1 cellular context compared by ENCODE assay signal in the genomic region with DNA sequence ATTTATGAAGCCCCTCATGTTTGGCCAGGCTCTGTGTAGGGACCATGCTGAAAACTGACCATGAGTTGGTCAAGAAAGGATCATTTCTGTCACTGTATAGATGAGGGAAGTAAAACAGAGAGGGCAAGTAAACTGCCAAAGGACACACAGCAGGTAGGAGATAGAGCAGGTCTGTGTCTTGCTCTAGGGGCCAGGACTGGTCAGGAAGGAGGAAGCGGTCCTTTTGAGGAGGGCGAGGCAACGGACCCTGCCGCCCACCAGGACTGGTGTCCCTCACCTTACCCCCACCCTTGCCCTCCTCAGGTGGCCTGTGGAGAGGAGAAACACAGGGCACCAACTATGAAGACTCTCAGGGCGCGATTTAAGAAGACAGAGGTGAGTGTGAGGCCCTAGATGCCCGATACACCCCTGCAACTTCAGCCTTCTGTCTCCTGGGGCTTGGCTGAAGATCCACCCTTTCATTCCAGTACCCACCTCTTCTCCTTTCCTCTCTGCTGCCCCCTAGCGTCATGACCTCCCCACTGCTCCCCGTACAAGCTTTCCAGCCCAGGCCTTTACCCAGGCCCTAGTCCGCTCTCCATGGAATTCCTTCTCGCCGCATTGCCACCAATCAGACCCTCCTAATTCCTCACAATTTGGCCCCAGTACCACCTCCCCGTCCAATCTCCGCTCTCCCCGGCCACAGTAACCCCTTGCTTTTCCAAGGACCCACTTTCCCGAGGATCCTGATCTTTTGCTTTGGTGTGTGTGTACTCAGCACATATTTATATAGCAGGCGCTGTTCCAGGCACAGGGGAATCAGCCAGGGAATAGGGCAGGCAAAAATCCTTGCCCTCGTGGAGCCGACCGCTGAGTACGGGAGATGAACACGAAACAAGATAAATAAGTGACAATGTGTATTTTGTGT.
TF ChIP-seq lines count a peak whose summit lies in the region.

No MANE protein-coding gene starts in this region.

TF ChIP-seq in HepG2, 621 proteins besides CTCF, POLR2A, EP300 and RAD21 (continues in another document):
- TF ChIP-seq, protein P1, sequence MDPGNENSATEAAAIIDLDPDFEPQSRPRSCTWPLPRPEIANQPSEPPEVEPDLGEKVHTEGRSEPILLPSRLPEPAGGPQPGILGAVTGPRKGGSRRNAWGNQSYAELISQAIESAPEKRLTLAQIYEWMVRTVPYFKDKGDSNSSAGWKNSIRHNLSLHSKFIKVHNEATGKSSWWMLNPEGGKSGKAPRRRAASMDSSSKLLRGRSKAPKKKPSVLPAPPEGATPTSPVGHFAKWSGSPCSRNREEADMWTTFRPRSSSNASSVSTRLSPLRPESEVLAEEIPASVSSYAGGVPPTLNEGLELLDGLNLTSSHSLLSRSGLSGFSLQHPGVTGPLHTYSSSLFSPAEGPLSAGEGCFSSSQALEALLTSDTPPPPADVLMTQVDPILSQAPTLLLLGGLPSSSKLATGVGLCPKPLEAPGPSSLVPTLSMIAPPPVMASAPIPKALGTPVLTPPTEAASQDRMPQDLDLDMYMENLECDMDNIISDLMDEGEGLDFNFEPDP (CRISPR knock-in tag; conservative IDR thresholded peaks at IDR 0.05) = 0 out of 2 replicates have a peak, but pooled peaks have one; percentile 77
- TF ChIP-seq, protein P2, sequence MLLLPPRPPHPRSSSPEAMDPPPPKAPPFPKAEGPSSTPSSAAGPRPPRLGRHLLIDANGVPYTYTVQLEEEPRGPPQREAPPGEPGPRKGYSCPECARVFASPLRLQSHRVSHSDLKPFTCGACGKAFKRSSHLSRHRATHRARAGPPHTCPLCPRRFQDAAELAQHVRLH (CRISPR knock-in tag; IDR thresholded peaks at IDR 0.05; ENCODE audit: borderline replicate concordance, low read depth) = peak; percentile 19; the same call in 1 of the 2 replicates
- TF ChIP-seq, protein P3, sequence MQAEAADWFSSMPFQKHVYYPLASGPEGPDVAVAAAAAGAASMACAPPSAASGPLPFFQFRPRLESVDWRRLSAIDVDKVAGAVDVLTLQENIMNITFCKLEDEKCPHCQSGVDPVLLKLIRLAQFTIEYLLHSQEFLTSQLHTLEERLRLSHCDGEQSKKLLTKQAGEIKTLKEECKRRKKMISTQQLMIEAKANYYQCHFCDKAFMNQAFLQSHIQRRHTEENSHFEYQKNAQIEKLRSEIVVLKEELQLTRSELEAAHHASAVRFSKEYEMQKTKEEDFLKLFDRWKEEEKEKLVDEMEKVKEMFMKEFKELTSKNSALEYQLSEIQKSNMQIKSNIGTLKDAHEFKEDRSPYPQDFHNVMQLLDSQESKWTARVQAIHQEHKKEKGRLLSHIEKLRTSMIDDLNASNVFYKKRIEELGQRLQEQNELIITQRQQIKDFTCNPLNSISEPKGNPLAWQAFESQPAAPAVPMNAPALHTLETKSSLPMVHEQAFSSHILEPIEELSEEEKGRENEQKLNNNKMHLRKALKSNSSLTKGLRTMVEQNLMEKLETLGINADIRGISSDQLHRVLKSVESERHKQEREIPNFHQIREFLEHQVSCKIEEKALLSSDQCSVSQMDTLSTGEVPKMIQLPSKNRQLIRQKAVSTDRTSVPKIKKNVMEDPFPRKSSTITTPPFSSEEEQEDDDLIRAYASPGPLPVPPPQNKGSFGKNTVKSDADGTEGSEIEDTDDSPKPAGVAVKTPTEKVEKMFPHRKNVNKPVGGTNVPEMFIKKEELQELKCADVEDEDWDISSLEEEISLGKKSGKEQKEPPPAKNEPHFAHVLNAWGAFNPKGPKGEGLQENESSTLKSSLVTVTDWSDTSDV (CRISPR knock-in tag; IDR thresholded peaks at IDR 0.05) = no peak
- no peak for TF ChIP-seq HMG20B (CRISPR knock-in tag; conservative IDR thresholded peaks at IDR 0.05)
- peak; percentile 91 for TF ChIP-seq ZSCAN25 (CRISPR knock-in tag; IDR thresholded peaks at IDR 0.05)
- TF ChIP-seq, protein P4, sequence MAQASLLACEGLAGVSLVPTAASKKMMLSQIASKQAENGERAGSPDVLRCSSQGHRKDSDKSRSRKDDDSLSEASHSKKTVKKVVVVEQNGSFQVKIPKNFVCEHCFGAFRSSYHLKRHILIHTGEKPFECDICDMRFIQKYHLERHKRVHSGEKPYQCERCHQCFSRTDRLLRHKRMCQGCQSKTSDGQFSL (CRISPR knock-in tag; IDR thresholded peaks at IDR 0.05) = no peak
- TF ChIP-seq KLF6 (CRISPR knock-in tag; IDR thresholded peaks at IDR 0.05) = 0 out of 2 replicates have a peak, but pooled peaks have one; percentile 68
- peak; percentile 81 for TF ChIP-seq PHF5A (CRISPR knock-in tag; IDR thresholded peaks at IDR 0.05; ENCODE audit: low read depth, unreplicated experiment)
- TF ChIP-seq ZNF460 (CRISPR knock-in tag; IDR thresholded peaks at IDR 0.05; ENCODE audit: borderline replicate concordance) = 0 out of 2 replicates have a peak, but pooled peaks have one; percentile 4
- peak; percentile 40; the same call in 1 of the 2 replicates for TF ChIP-seq ZFY (CRISPR knock-in tag; IDR thresholded peaks at IDR 0.05)
- TF ChIP-seq ZNF652 (CRISPR knock-in tag; IDR thresholded peaks at IDR 0.05; ENCODE audit: borderline replicate concordance, low read depth) = peak; percentile 85
- TF ChIP-seq, protein P5, sequence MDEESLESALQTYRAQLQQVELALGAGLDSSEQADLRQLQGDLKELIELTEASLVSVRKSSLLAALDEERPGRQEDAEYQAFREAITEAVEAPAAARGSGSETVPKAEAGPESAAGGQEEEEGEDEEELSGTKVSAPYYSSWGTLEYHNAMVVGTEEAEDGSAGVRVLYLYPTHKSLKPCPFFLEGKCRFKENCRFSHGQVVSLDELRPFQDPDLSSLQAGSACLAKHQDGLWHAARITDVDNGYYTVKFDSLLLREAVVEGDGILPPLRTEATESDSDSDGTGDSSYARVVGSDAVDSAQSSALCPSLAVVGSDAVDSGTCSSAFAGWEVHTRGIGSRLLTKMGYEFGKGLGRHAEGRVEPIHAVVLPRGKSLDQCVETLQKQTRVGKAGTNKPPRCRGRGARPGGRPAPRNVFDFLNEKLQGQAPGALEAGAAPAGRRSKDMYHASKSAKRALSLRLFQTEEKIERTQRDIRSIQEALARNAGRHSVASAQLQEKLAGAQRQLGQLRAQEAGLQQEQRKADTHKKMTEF (CRISPR knock-in tag; IDR thresholded peaks at IDR 0.05) = peak; percentile 47; the same call in 1 of the 2 replicates
- no peak for TF ChIP-seq ZNF331 (CRISPR knock-in tag; IDR thresholded peaks at IDR 0.05)
- TF ChIP-seq ZNF777 (CRISPR knock-in tag; IDR thresholded peaks at IDR 0.05) = no peak
- no peak for TF ChIP-seq RAD51 (IDR thresholded peaks at IDR 0.05; ENCODE audit: borderline replicate concordance)
- peak; percentile 73 for TF ChIP-seq ZFX (CRISPR knock-in tag; IDR thresholded peaks at IDR 0.05; ENCODE audit: low read depth)
- TF ChIP-seq ATRX (CRISPR knock-in tag; IDR thresholded peaks at IDR 0.05; ENCODE audit: borderline replicate concordance) = no peak
- TF ChIP-seq ERF (CRISPR knock-in tag; IDR thresholded peaks at IDR 0.05) = 0 out of 2 replicates have a peak, but pooled peaks have one; percentile 19
- TF ChIP-seq, protein P6, sequence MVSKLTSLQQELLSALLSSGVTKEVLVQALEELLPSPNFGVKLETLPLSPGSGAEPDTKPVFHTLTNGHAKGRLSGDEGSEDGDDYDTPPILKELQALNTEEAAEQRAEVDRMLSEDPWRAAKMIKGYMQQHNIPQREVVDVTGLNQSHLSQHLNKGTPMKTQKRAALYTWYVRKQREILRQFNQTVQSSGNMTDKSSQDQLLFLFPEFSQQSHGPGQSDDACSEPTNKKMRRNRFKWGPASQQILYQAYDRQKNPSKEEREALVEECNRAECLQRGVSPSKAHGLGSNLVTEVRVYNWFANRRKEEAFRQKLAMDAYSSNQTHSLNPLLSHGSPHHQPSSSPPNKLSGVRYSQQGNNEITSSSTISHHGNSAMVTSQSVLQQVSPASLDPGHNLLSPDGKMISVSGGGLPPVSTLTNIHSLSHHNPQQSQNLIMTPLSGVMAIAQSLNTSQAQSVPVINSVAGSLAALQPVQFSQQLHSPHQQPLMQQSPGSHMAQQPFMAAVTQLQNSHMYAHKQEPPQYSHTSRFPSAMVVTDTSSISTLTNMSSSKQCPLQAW (CRISPR knock-in tag; IDR thresholded peaks at IDR 0.05) = peak; percentile 46; the same call in 1 of the 2 replicates
- TF ChIP-seq HMG20A (CRISPR knock-in tag; IDR thresholded peaks at IDR 0.05; ENCODE audit: borderline replicate concordance) = 0 out of 2 replicates have a peak, but pooled peaks have one; percentile 20
- peak; percentile 17; the same call in 1 of the 2 replicates for TF ChIP-seq ZNF350 (CRISPR knock-in tag; IDR thresholded peaks at IDR 0.05; ENCODE audit: borderline replicate concordance, low read depth)
- TF ChIP-seq NCOA2 (CRISPR knock-in tag; IDR thresholded peaks at IDR 0.05) = no peak
- TF ChIP-seq HDAC1 (CRISPR knock-in tag; IDR thresholded peaks at IDR 0.05) = 0 out of 2 replicates have a peak, but pooled peaks have one; percentile 40
- TF ChIP-seq LCORL (IDR thresholded peaks at IDR 0.05) = no peak
- peak; percentile 35; the same call in 1 of the 2 replicates for TF ChIP-seq LCORL (CRISPR knock-in tag; IDR thresholded peaks at IDR 0.05)
- no peak for TF ChIP-seq SOX6 (IDR thresholded peaks at IDR 0.05)
- 0 out of 2 replicates have a peak, but pooled peaks have one; percentile 16 for TF ChIP-seq SOX6 (CRISPR knock-in tag; IDR thresholded peaks at IDR 0.05)
- TF ChIP-seq ZNF768 (CRISPR knock-in tag; IDR thresholded peaks at IDR 0.05) = peak; percentile 99
- no peak for TF ChIP-seq ZNF644 (CRISPR knock-in tag; IDR thresholded peaks at IDR 0.05; ENCODE audit: low read depth)
- 0 out of 2 replicates have a peak, but pooled peaks have one; percentile 51 for TF ChIP-seq FOXO1 (CRISPR knock-in tag; IDR thresholded peaks at IDR 0.05)
- TF ChIP-seq, protein P7, sequence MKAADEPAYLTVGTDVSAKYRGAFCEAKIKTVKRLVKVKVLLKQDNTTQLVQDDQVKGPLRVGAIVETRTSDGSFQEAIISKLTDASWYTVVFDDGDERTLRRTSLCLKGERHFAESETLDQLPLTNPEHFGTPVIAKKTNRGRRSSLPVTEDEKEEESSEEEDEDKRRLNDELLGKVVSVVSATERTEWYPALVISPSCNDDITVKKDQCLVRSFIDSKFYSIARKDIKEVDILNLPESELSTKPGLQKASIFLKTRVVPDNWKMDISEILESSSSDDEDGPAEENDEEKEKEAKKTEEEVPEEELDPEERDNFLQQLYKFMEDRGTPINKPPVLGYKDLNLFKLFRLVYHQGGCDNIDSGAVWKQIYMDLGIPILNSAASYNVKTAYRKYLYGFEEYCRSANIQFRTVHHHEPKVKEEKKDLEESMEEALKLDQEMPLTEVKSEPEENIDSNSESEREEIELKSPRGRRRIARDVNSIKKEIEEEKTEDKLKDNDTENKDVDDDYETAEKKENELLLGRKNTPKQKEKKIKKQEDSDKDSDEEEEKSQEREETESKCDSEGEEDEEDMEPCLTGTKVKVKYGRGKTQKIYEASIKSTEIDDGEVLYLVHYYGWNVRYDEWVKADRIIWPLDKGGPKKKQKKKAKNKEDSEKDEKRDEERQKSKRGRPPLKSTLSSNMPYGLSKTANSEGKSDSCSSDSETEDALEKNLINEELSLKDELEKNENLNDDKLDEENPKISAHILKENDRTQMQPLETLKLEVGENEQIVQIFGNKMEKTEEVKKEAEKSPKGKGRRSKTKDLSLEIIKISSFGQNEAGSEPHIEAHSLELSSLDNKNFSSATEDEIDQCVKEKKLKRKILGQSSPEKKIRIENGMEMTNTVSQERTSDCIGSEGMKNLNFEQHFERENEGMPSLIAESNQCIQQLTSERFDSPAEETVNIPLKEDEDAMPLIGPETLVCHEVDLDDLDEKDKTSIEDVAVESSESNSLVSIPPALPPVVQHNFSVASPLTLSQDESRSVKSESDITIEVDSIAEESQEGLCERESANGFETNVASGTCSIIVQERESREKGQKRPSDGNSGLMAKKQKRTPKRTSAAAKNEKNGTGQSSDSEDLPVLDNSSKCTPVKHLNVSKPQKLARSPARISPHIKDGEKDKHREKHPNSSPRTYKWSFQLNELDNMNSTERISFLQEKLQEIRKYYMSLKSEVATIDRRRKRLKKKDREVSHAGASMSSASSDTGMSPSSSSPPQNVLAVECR (CRISPR knock-in tag; IDR thresholded peaks at IDR 0.05; ENCODE audit: borderline replicate concordance) = peak; percentile 23; the same call in 1 of the 2 replicates
- TF ChIP-seq, protein P8, sequence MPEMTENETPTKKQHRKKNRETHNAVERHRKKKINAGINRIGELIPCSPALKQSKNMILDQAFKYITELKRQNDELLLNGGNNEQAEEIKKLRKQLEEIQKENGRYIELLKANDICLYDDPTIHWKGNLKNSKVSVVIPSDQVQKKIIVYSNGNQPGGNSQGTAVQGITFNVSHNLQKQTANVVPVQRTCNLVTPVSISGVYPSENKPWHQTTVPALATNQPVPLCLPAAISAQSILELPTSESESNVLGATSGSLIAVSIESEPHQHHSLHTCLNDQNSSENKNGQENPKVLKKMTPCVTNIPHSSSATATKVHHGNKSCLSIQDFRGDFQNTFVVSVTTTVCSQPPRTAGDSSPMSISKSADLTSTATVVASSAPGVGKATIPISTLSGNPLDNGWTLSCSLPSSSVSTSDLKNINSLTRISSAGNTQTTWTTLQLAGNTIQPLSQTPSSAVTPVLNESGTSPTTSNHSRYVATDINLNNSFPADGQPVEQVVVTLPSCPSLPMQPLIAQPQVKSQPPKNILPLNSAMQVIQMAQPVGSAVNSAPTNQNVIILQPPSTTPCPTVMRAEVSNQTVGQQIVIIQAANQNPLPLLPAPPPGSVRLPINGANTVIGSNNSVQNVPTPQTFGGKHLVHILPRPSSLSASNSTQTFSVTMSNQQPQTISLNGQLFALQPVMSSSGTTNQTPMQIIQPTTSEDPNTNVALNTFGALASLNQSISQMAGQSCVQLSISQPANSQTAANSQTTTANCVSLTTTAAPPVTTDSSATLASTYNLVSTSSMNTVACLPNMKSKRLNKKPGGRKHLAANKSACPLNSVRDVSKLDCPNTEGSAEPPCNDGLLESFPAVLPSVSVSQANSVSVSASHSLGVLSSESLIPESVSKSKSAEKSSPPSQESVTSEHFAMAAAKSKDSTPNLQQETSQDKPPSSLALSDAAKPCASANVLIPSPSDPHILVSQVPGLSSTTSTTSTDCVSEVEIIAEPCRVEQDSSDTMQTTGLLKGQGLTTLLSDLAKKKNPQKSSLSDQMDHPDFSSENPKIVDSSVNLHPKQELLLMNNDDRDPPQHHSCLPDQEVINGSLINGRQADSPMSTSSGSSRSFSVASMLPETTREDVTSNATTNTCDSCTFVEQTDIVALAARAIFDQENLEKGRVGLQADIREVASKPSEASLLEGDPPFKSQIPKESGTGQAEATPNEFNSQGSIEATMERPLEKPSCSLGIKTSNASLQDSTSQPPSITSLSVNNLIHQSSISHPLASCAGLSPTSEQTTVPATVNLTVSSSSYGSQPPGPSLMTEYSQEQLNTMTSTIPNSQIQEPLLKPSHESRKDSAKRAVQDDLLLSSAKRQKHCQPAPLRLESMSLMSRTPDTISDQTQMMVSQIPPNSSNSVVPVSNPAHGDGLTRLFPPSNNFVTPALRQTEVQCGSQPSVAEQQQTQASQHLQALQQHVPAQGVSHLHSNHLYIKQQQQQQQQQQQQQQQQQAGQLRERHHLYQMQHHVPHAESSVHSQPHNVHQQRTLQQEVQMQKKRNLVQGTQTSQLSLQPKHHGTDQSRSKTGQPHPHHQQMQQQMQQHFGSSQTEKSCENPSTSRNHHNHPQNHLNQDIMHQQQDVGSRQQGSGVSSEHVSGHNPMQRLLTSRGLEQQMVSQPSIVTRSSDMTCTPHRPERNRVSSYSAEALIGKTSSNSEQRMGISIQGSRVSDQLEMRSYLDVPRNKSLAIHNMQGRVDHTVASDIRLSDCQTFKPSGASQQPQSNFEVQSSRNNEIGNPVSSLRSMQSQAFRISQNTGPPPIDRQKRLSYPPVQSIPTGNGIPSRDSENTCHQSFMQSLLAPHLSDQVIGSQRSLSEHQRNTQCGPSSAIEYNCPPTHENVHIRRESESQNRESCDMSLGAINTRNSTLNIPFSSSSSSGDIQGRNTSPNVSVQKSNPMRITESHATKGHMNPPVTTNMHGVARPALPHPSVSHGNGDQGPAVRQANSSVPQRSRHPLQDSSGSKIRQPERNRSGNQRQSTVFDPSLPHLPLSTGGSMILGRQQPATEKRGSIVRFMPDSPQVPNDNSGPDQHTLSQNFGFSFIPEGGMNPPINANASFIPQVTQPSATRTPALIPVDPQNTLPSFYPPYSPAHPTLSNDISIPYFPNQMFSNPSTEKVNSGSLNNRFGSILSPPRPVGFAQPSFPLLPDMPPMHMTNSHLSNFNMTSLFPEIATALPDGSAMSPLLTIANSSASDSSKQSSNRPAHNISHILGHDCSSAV (CRISPR knock-in tag; IDR thresholded peaks at IDR 0.05; ENCODE audit: borderline replicate concordance) = no peak
